ENCODE assay signal across 21 cellular contexts in genomic region chr2:3778841-3779505, GRCh38.
DNase-seq lines count a peak whose midpoint lies in the region; ATAC-seq and TF ChIP-seq lines count a peak whose summit lies in the region.
"Had no signal": no experiment of that assay in that cellular context is flagged by ENCODE, and none has a peak within 500 bp of the region (broad histone marks: within the 10 kb centered on the region; RNA-seq: fewer than 3 reads in every experiment).

No MANE protein-coding gene starts in this region.

- no peak for TF ChIP-seq CTCF in epithelial cell of proximal tubule (conservative IDR thresholded peaks at IDR 0.05; ENCODE audit: low read depth, low read length)

- H3K36me3 Mint-ChIP-seq in stimulated activated naive CD8-positive, alpha-beta T cell treated with anti-CD3 and anti-CD28 coated beads, Interleukin-15, Interleukin-2, amounts not matched to agents 100 ng/mL and 50 ng/mL, for 24 hours (ENCODE audit: low read depth): no peaks in the 10 kb centered on the region
- H3K36me3 Mint-ChIP-seq: CD8-positive, alpha-beta memory T cell had no signal

- H3K27me3 Mint-ChIP-seq in stimulated activated naive CD8-positive, alpha-beta T cell treated with anti-CD3 and anti-CD28 coated beads, Interleukin-15, Interleukin-2, amounts not matched to agents 100 ng/mL and 50 ng/mL, for 24 hours: peaks cover 15% of the 10 kb centered on the region
- H3K27me3 Mint-ChIP-seq in stimulated activated naive CD8-positive, alpha-beta T cell treated with anti-CD3 and anti-CD28 coated beads, Interleukin-15, amount 100 ng/mL, for 72 hours: peaks cover 42% of the 10 kb centered on the region

- peaks cover 7% of the 10 kb centered on the region for H3K4me1 Mint-ChIP-seq in stimulated activated naive CD8-positive, alpha-beta T cell treated with anti-CD3 and anti-CD28 coated beads, Interleukin-15, Interleukin-2, amounts not matched to agents 100 ng/mL and 50 ng/mL, for 24 hours (ENCODE audit: low read depth)
- H3K4me1 Mint-ChIP-seq in stimulated activated naive CD8-positive, alpha-beta T cell treated with anti-CD3 and anti-CD28 coated beads, Interleukin-15, amount 100 ng/mL, for 72 hours: peaks cover 6% of the 10 kb centered on the region

- no peaks in the 10 kb centered on the region for H3K9me3 Mint-ChIP-seq in stimulated activated naive CD8-positive, alpha-beta T cell treated with anti-CD3 and anti-CD28 coated beads, Interleukin-15, Interleukin-2, amounts not matched to agents 100 ng/mL and 50 ng/mL, for 24 hours
- no peaks in the 10 kb centered on the region for H3K9me3 Mint-ChIP-seq in stimulated activated naive CD8-positive, alpha-beta T cell treated with anti-CD3 and anti-CD28 coated beads, Interleukin-15, amount 100 ng/mL, for 72 hours
- H3K9me3 Mint-ChIP-seq: activated T-cell treated with anti-CD3 and anti-CD28 coated beads, Interleukin-2, amount 50 U/mL, for 4 hours had no signal

- peak overlapping the region; percentile 1 for H3K27ac Mint-ChIP-seq in stimulated activated naive CD8-positive, alpha-beta T cell treated with anti-CD3 and anti-CD28 coated beads, Interleukin-15, Interleukin-2, amounts not matched to agents 100 ng/mL and 50 ng/mL, for 24 hours
- no peak overlapping the region for H3K27ac Mint-ChIP-seq in stimulated activated naive CD8-positive, alpha-beta T cell treated with anti-CD3 and anti-CD28 coated beads, Interleukin-15, amount 100 ng/mL, for 72 hours
- H3K27ac Mint-ChIP-seq: activated CD8-positive, alpha-beta T cell treated with anti-CD3 and anti-CD28 coated beads, Interleukin-2, amount 10 ng/mL, durations not matched to agents 7 days and 5 days had no signal

- H3K4me3 Mint-ChIP-seq in stimulated activated naive CD8-positive, alpha-beta T cell treated with anti-CD3 and anti-CD28 coated beads, Interleukin-15, Interleukin-2, amounts not matched to agents 100 ng/mL and 50 ng/mL, for 24 hours: no peak overlapping the region
- no peak overlapping the region for H3K4me3 Mint-ChIP-seq in stimulated activated naive CD8-positive, alpha-beta T cell treated with anti-CD3 and anti-CD28 coated beads, Interleukin-15, amount 100 ng/mL, for 72 hours
- H3K4me3 Mint-ChIP-seq: activated CD8-positive, alpha-beta T cell treated with anti-CD3 and anti-CD28 coated beads, Interleukin-2, amount 10 ng/mL, durations not matched to agents 7 days and 5 days; activated T-cell treated with anti-CD3 and anti-CD28 coated beads, Interleukin-2, amount 50 U/mL, for 4 hours had no signal

- peak overlapping the region; percentile 38 for H3K4me3 ChIP-seq in epithelial cell of proximal tubule (ENCODE audit: low read depth, low read length)
- H3K4me3 ChIP-seq: pancreas, thoracic aorta had no signal

- no peak for DNase-seq in stimulated activated naive CD8-positive, alpha-beta T cell treated with anti-CD3 and anti-CD28 coated beads, Interleukin-15, amount 100 ng/mL, for 72 hours
- DNase-seq in NCI-H1417 treated with DMSO at 0.1 percent for 48 hours (lab: John Stamatoyannopoulos, UW): peak; percentile 42
- DNase-seq in epithelial cell of proximal tubule (ENCODE audit: low read depth): no peak
- no peak for DNase-seq in germinal center (ENCODE audit: low spot score)
- DNase-seq: activated CD4-positive, CD25-positive, alpha-beta regulatory T cell treated with anti-CD3 and anti-CD28 coated beads, Interleukin-2, amount 50 U/mL, for 72 hours; activated CD8-positive, alpha-beta T cell treated with anti-CD3 and anti-CD28 coated beads, Interleukin-2, amount 10 ng/mL, durations not matched to agents 7 days and 5 days; activated naive CD4-positive, alpha-beta T cell treated with Interleukin-2 at 50 U/mL for 16 hours; activated T-cell treated with anti-CD3 and anti-CD28 coated beads, Interleukin-2, amount 50 U/mL, for 4 hours; amygdala; CD8-positive, alpha-beta memory T cell; cortex of kidney; glutamatergic neuron; left cardiac atrium; mesenchymal stem cell; NCI-H1930; NCI-H774; pancreas had no signal

- no peak for ATAC-seq in stimulated activated naive CD8-positive, alpha-beta T cell treated with anti-CD3 and anti-CD28 coated beads, Interleukin-15, amount 100 ng/mL, for 72 hours
- ATAC-seq in SK-N-SH treated with all-trans-retinoic acid at 6 μM for 48 hours (no peak), GM21576 (IDR thresholded peaks at IDR 0.05; ENCODE audit: unreplicated experiment) (no peak)
- ATAC-seq: activated CD8-positive, alpha-beta T cell treated with anti-CD3 and anti-CD28 coated beads, Interleukin-2, amount 10 ng/mL, durations not matched to agents 7 days and 5 days; activated T-cell treated with anti-CD3 and anti-CD28 coated beads, Interleukin-2, amount 50 U/mL, for 4 hours; left cardiac atrium; pancreas had no signal

TF ChIP-seq in SK-N-SH treated with all-trans-retinoic acid at 6 μM for 48 hours, 23 proteins besides CTCF, POLR2A, EP300 and RAD21:
- TF ChIP-seq PPARA (CRISPR knock-in tag; IDR thresholded peaks at IDR 0.05; ENCODE audit: borderline replicate concordance) (no peak), ZC3H10 (CRISPR knock-in tag; IDR thresholded peaks at IDR 0.05) (no peak), POU6F1 (CRISPR knock-in tag; IDR thresholded peaks at IDR 0.05; ENCODE audit: borderline replicate concordance, low read depth) (no peak), OSR1 (CRISPR knock-in tag; IDR thresholded peaks at IDR 0.05) (no peak), ZNF8 (CRISPR knock-in tag; IDR thresholded peaks at IDR 0.05) (no peak), ARNTL (CRISPR knock-in tag; IDR thresholded peaks at IDR 0.05; ENCODE audit: borderline replicate concordance, low read depth) (no peak), BACH2 (CRISPR knock-in tag; IDR thresholded peaks at IDR 0.05; ENCODE audit: borderline replicate concordance) (no peak), CSDC2 (CRISPR knock-in tag; IDR thresholded peaks at IDR 0.05) (no peak), TCF4 (CRISPR knock-in tag; IDR thresholded peaks at IDR 0.05; ENCODE audit: borderline replicate concordance) (no peak), ZFP30 (CRISPR knock-in tag; IDR thresholded peaks at IDR 0.05) (no peak), ESRRG (CRISPR knock-in tag; IDR thresholded peaks at IDR 0.05) (no peak), TSHZ2 (CRISPR knock-in tag; IDR thresholded peaks at IDR 0.05) (no peak), CSRNP3 (CRISPR knock-in tag; IDR thresholded peaks at IDR 0.05) (no peak), SNAI2 (CRISPR knock-in tag; IDR thresholded peaks at IDR 0.05) (no peak), ZFP3 (CRISPR knock-in tag; IDR thresholded peaks at IDR 0.05) (no peak)
